In genomic region chr6:55729665-55730064, GRCh38 we compare ENCODE assay signal across 19 cellular contexts.
DNase-seq lines count a peak whose midpoint lies in the region; ATAC-seq, FAIRE-seq and TF ChIP-seq lines count a peak whose summit lies in the region.
"Had no signal": no experiment of that assay in that cellular context is flagged by ENCODE, and none has a peak within 500 bp of the region (broad histone marks: within the 10 kb centered on the region; RNA-seq: fewer than 3 reads in every experiment).

No MANE protein-coding gene starts in this region.

- no peaks in the 10 kb centered on the region for H3K9me2 ChIP-seq in PC-3 (replicated peaks; ENCODE audit: low read length)

- H2BK20ac ChIP-seq in IMR-90 (ENCODE audit: low read depth, low read length), result no peak overlapping the region

- no peak overlapping the region for H3K9ac ChIP-seq in IMR-90 (ENCODE audit: low read depth, low read length)
- no peak overlapping the region for H3K9ac ChIP-seq in PC-3 (ENCODE audit: low read length)

- TF ChIP-seq CTCF in IMR-90 (conservative IDR thresholded peaks at IDR 0.05; ENCODE audit: low read depth, low read length), result no peak
- no peak for TF ChIP-seq CTCF in PC-3 (conservative IDR thresholded peaks at IDR 0.05; ENCODE audit: low read depth, low read length)
- TF ChIP-seq CTCF in bronchial epithelial cell (IDR thresholded peaks at IDR 0.05; ENCODE audit: insufficient read depth, low read length, severe bottlenecking), result no peak
- no peak for TF ChIP-seq CTCF in progenitor cell of endocrine pancreas (IDR thresholded peaks at IDR 0.05; ENCODE audit: unreplicated experiment)

- H3K4me1 ChIP-seq in IMR-90 (ENCODE audit: control insufficient read depth, insufficient read depth, low read length) (no peaks in the 10 kb centered on the region; the same call in 1 of the 2 replicates), PC-3 (ENCODE audit: insufficient read depth, low read length) (peaks cover 13% of the 10 kb centered on the region)
- H3K4me1 ChIP-seq: HAP-1 had no signal

- H3K27ac ChIP-seq in IMR-90 (ENCODE audit: insufficient read depth, low read length), result no peak overlapping the region
- no peak overlapping the region for H3K27ac ChIP-seq in PC-3 (ENCODE audit: low read length)

- no peak for FAIRE-seq in bronchial epithelial cell (lab: Jason Lieb, UNC)
- FAIRE-seq: GM12891 had no signal

- H3K4me1 Mint-ChIP-seq in progenitor cell of endocrine pancreas (ENCODE audit: low read depth), result peaks cover 18% of the 10 kb centered on the region
- H3K4me1 Mint-ChIP-seq: CD4-positive, CD25-positive, alpha-beta regulatory T cell; GM23338 had no signal

- H4K20me1 ChIP-seq in IMR-90 (ENCODE audit: insufficient read depth, low read length) (no peaks in the 10 kb centered on the region), PC-3 (ENCODE audit: low read length) (no peaks in the 10 kb centered on the region)

- no peak overlapping the region for H4K5ac ChIP-seq in IMR-90 (ENCODE audit: low read depth, low read length)

- H3K4ac ChIP-seq in IMR-90 (ENCODE audit: low read depth, low read length), result no peak overlapping the region

- H2AFZ ChIP-seq in IMR-90 (replicated peaks; ENCODE audit: low read length, poor library complexity), result no peak overlapping the region
- no peak overlapping the region for H2AFZ ChIP-seq in PC-3 (ENCODE audit: low read length)
- H2AFZ ChIP-seq: GM23338 had no signal

- H3K79me2 ChIP-seq in PC-3 (ENCODE audit: low read length), result no peaks in the 10 kb centered on the region

- H4K91ac ChIP-seq in IMR-90 (ENCODE audit: insufficient read depth, low read depth, low read length), result no peak overlapping the region

- no peak overlapping the region for H4K8ac ChIP-seq in IMR-90 (ENCODE audit: low read depth in 2 of 2, low read length in 2 of 2)

- in situ Hi-C loops in IMR-90 (cut with MboI; ENCODE audit: low sequenced_read_pairs), result no loop called here

- intact Hi-C loops in IMR-90 (cut with micrococcal nuclease), result no loop called here
- intact Hi-C loops in PC-3 (cut with micrococcal nuclease), result no loop called here

- H3K14ac ChIP-seq in IMR-90 (replicated peaks; ENCODE audit: low read depth, low read length), result no peak overlapping the region

- POLR2A ChIA-PET in IMR-90 (lab: Charles Lee; ENCODE audit: unreplicated experiment), result no interaction called here
- POLR2A ChIA-PET in PC-3 (lab: Charles Lee; ENCODE audit: unreplicated experiment), result interaction anchor here (0.6 kb wide), 1 partner anchor 139 kb away, joined by 3 read pairs; no protein-coding TSS in a partner anchor

- H3K9me3 Mint-ChIP-seq in progenitor cell of endocrine pancreas (ENCODE audit: low read depth), result peaks cover 4% of the 10 kb centered on the region

- no peak overlapping the region for H3K56ac ChIP-seq in IMR-90 (ENCODE audit: extremely low read depth, insufficient read depth, low read length)

- no peak overlapping the region for H3K23ac ChIP-seq in IMR-90 (ENCODE audit: low read depth, low read length)

- H3K4me3 ChIP-seq in IMR-90 (ENCODE audit: insufficient read depth, low read depth, low read length), result no peak overlapping the region
- no peak overlapping the region for H3K4me3 ChIP-seq in PC-3 (ENCODE audit: low read length)
- H3K4me3 ChIP-seq in bronchial epithelial cell (ENCODE audit: low read depth, low read length), result no peak overlapping the region
- H3K4me3 ChIP-seq: GM23338, HAP-1 had no signal

- H2AK9ac ChIP-seq in IMR-90 (replicated peaks; ENCODE audit: low read depth, low read length, poor library complexity), result no peak overlapping the region

- no peak overlapping the region for H2BK15ac ChIP-seq in IMR-90 (ENCODE audit: low read depth, low read length)

- peak overlapping the region; percentile 30 for H3K27ac Mint-ChIP-seq in progenitor cell of endocrine pancreas
- H3K27ac Mint-ChIP-seq: CD4-positive, CD25-positive, alpha-beta regulatory T cell; GM23338 had no signal

- H2BK120ac ChIP-seq in IMR-90 (ENCODE audit: low read depth, low read length), result no peak overlapping the region

- TF ChIP-seq RAD21 in IMR-90 (IDR thresholded peaks at IDR 0.05; ENCODE audit: low read length), result no peak

- no peaks in the 10 kb centered on the region for H3K9me3 ChIP-seq in IMR-90 (ENCODE audit: control insufficient read depth, insufficient read depth, low read length)
- H3K9me3 ChIP-seq in PC-3 (ENCODE audit: low read length), result no peaks in the 10 kb centered on the region
- H3K9me3 ChIP-seq: HAP-1 had no signal

- TF ChIP-seq POLR2A in IMR-90 (IDR thresholded peaks at IDR 0.05; ENCODE audit: low read depth, low read length), result no peak

- H3K18ac ChIP-seq in IMR-90 (ENCODE audit: low read depth, low read length), result no peak overlapping the region; the same call in 1 of the 2 replicates

- H3K4me3 Mint-ChIP-seq in progenitor cell of endocrine pancreas (ENCODE audit: low read depth), result no peak overlapping the region
- H3K4me3 Mint-ChIP-seq: CD4-positive, CD25-positive, alpha-beta regulatory T cell; GM23338 had no signal

- ATAC-seq in IMR-90 (ENCODE audit: low read depth) (peak; percentile 40), PC-3 (peak; percentile 51), GM19351 (IDR thresholded peaks at IDR 0.05; ENCODE audit: unreplicated experiment) (no peak)
- ATAC-seq: GM23338 had no signal

- H3K4me2 ChIP-seq in IMR-90 (ENCODE audit: low read depth, low read length) (no peak overlapping the region), PC-3 (ENCODE audit: low read length) (no peak overlapping the region)
- H3K4me2 ChIP-seq: GM23338 had no signal

- H3K27me3 Mint-ChIP-seq in progenitor cell of endocrine pancreas, result no peaks in the 10 kb centered on the region
- H3K27me3 Mint-ChIP-seq: CD4-positive, CD25-positive, alpha-beta regulatory T cell had no signal

- DNase-seq in IMR-90 (peak; percentile 19), PC-3 (peak; percentile 53), bronchial epithelial cell (ENCODE audit: low read depth) (peak; percentile 7), progenitor cell of endocrine pancreas (ENCODE audit: low spot score, unreplicated experiment) (no peak), ecto neural progenitor cell (ENCODE audit: low spot score) (no peak), hepatic stellate cell (ENCODE audit: low spot score) (no peak), globus pallidus (ENCODE audit: low spot score) (no peak)
- DNase-seq: CD4-positive, CD25-positive, alpha-beta regulatory T cell; DND-41; KBM-7; NCI-H1105 treated with DMSO at 0.1 percent for 48 hours; NCI-H2081; NCI-H446; NCI-H526; Right ventricle myocardium superior had no signal

- no peaks in the 10 kb centered on the region for H3K9me1 ChIP-seq in IMR-90 (ENCODE audit: insufficient read depth, low read length)

- H3K36me3 ChIP-seq in IMR-90 (ENCODE audit: control insufficient read depth, insufficient read depth, low read length), result no peaks in the 10 kb centered on the region
- no peaks in the 10 kb centered on the region for H3K36me3 ChIP-seq in PC-3 (ENCODE audit: low read depth, low read length)
- H3K36me3 ChIP-seq in bronchial epithelial cell (ENCODE audit: control insufficient read depth, insufficient read depth, low read length), result no peaks in the 10 kb centered on the region
- H3K36me3 ChIP-seq: HAP-1 had no signal

- H3K79me1 ChIP-seq in IMR-90 (ENCODE audit: low read depth in 1 of 2, low read length in 2 of 2), result no peaks in the 10 kb centered on the region

- H3F3A ChIP-seq in PC-3 (ENCODE audit: low read length, unreplicated experiment), result no peaks in the 10 kb centered on the region

- BruUV-seq in IMR-90 (replicated peaks; lab: Mats Ljungman, UMichigan) (no TSS peak), PC-3 (replicated peaks; lab: Mats Ljungman, UMichigan) (no TSS peak)

- no peak overlapping the region for H2BK5ac ChIP-seq in IMR-90 (ENCODE audit: low read depth, low read length, poor library complexity, severe bottlenecking)

- H2AK5ac ChIP-seq in IMR-90 (ENCODE audit: low read depth, low read length), result no peak overlapping the region

- H3K36me3 Mint-ChIP-seq in progenitor cell of endocrine pancreas (ENCODE audit: insufficient read depth), result no peaks in the 10 kb centered on the region
- H3K36me3 Mint-ChIP-seq: CD4-positive, CD25-positive, alpha-beta regulatory T cell had no signal

- H3K27me3 ChIP-seq in IMR-90 (ENCODE audit: control insufficient read depth, insufficient read depth, low read length), result no peaks in the 10 kb centered on the region; the same call in 1 of the 2 replicates
- no peaks in the 10 kb centered on the region for H3K27me3 ChIP-seq in PC-3 (ENCODE audit: low read length)
- H3K27me3 ChIP-seq in bronchial epithelial cell (ENCODE audit: control insufficient read depth, insufficient read depth, low read length), result no peaks in the 10 kb centered on the region

- dilution Hi-C loops in IMR-90 (cut with HindIII; ENCODE audit: low sequenced_read_pairs, unreplicated experiment), result no loop called here

- CTCF ChIA-PET in IMR-90 (lab: Yijun Ruan, JAX) (no interaction called here), PC-3 (lab: Charles Lee) (no interaction called here)

TF ChIP-seq in IMR-90, 13 proteins besides CTCF, POLR2A, EP300 and RAD21 (continues in another document):
- no peak for TF ChIP-seq SMC3 (IDR thresholded peaks at IDR 0.05; ENCODE audit: low read depth, low read length)
- TF ChIP-seq RCOR1 (IDR thresholded peaks at IDR 0.05; ENCODE audit: insufficient replicate concordance, low read length), result no peak
- no peak for TF ChIP-seq NFE2L2 (IDR thresholded peaks at IDR 0.05; ENCODE audit: low read depth, low read length)
- no peak for TF ChIP-seq MAFK (IDR thresholded peaks at IDR 0.05; ENCODE audit: low read depth, low read length)
- no peak for TF ChIP-seq RFX5 (IDR thresholded peaks at IDR 0.05; ENCODE audit: low read depth, low read length)
- no peak for TF ChIP-seq CHD1 (IDR thresholded peaks at IDR 0.05; ENCODE audit: low read depth, low read length)
- TF ChIP-seq MAZ (IDR thresholded peaks at IDR 0.05; ENCODE audit: borderline replicate concordance, low read depth, low read length), result no peak
- TF ChIP-seq USF2 (IDR thresholded peaks at IDR 0.05; ENCODE audit: low read depth, low read length), result no peak
- no peak for TF ChIP-seq FOS (IDR thresholded peaks at IDR 0.05; ENCODE audit: low read depth, low read length)

Comparison
In these comparisons a context has a peak if more than half of its experiments do, and no peak if none do; other contexts are left out.
1. DNase-seq: peak in IMR-90 (single experiment), PC-3 (single experiment) and bronchial epithelial cell (single experiment); none in progenitor cell of endocrine pancreas (single experiment), ecto neural progenitor cell (single experiment), hepatic stellate cell (single experiment) and globus pallidus (single experiment).